In the genomic region with DNA sequence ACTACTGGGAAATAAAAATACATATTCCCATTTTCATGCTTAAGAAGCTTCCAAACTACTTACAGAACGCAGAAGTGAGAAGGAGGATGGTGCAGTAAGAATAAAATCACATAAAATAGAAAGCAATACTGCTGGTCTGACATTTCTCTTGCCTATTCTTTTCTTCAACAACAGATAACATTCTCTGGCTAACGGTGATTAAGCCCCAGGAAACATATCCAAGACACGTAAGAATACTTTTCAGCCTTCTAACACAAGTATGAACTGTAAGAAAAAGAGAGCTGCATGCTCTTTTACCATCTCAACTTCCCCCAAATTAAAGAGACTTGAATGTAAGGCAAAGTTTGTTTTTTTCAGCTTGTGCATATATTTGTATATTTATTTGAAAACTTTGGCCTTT, we compare ENCODE assay signal across 23 cellular contexts.
"Had no signal": no experiment of that assay in that cellular context is flagged by ENCODE, and none has a peak within 500 bp of the region (broad histone marks: within the 10 kb centered on the region; RNA-seq: fewer than 3 reads in every experiment).

No MANE protein-coding gene starts in this region.

- H3K27me3 ChIP-seq: dorsolateral prefrontal cortex, foreskin keratinocyte, right lobe of liver, spleen, thyroid gland, upper lobe of left lung, uterus had no signal

- H3K4me1 ChIP-seq: foreskin keratinocyte, right lobe of liver, thyroid gland, upper lobe of left lung, uterus had no signal

- H3K27ac ChIP-seq: dorsolateral prefrontal cortex, foreskin keratinocyte, psoas muscle, right lobe of liver, spleen, thyroid gland, upper lobe of left lung, uterus had no signal

- ATAC-seq: esophagus mucosa; foreskin keratinocyte; left cardiac atrium; natural killer cell treated with Interleukin-12 subunit alpha and Interleukin-12 subunit beta and Interleukin-15 and Interleukin-18, amount 100 ng/mL, for 72 hours; psoas muscle; right lobe of liver had no signal

- H3K36me3 ChIP-seq: right lobe of liver, spleen, thyroid gland, upper lobe of left lung, uterus had no signal

- DNase-seq: cortex of kidney; dorsolateral prefrontal cortex; effector CD8-positive, alpha-beta T cell; foreskin keratinocyte; immature natural killer cell; kidney; left cardiac atrium; left ventricle myocardium superior; mesenchymal stem cell; midbrain; occipital lobe; psoas muscle; retina; right lobe of liver; spleen; stimulated activated CD4-positive, alpha-beta T cell treated with anti-CD3 and anti-CD28 coated beads, Interleukin-2, amount 100 ng/mL, for 24 hours; stimulated activated naive CD4-positive, alpha-beta T cell treated with Interleukin-2 at 50 U/mL for 16 hours; thyroid gland; upper lobe of left lung; uterus had no signal

- H3K4me3 ChIP-seq: dorsolateral prefrontal cortex, lung, psoas muscle, right lobe of liver, spleen, thyroid gland, upper lobe of left lung, uterus had no signal

- H3K9me3 ChIP-seq: psoas muscle, right lobe of liver, spleen, thyroid gland, upper lobe of left lung, uterus had no signal
